Comparison of ENCODE assay signal across 15 cellular contexts in the genomic region with DNA sequence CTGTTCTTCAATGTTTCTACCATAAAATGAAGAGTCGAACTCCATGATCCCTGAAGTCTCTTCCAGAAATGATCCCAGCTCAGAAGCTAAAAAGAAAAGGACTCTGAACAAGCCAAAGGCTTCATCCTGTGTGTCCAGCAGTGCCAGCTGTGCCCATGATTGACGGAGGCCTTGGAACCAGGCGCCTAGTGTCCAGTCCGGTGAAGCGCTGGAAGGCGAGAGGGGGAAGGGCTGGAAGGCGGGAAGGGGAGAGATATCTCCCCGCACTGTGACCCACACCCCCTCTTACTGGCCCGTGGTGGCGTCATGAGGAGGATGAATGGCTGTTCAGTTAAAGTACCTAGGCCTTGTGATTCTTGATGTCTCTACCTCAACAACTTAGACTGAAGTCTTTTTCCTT. TPM values are rescaled to one million over a fixed set of nuclear protein-coding genes. Genes with fewer than 3 reads are reported as not detected.
DNase-seq lines count a peak whose midpoint lies in the region; ATAC-seq and TF ChIP-seq lines count a peak whose summit lies in the region.
"Had no signal": no experiment of that assay in that cellular context is flagged by ENCODE, and none has a peak within 500 bp of the region (broad histone marks: within the 10 kb centered on the region; RNA-seq: fewer than 3 reads in every experiment).

No MANE protein-coding gene starts in this region.

- no peak overlapping the region for H2AK5ac ChIP-seq in neuronal stem cell (ENCODE audit: low read depth, low read length)

- no peaks in the 10 kb centered on the region for H3K4me1 Mint-ChIP-seq in CD4-positive, alpha-beta T cell (ENCODE audit: low read depth)

- H3K36me3 ChIP-seq in neuronal stem cell (replicated peaks in 1 of 2; ENCODE audit: control insufficient read depth in 2 of 2, insufficient read depth in 2 of 2, low read length in 2 of 2), result no peaks in the 10 kb centered on the region
- H3K36me3 ChIP-seq: BE2C had no signal

- no peak overlapping the region for H3K4ac ChIP-seq in neuronal stem cell (ENCODE audit: low read length)

- no peak overlapping the region for H2BK120ac ChIP-seq in neuronal stem cell (ENCODE audit: low read depth, low read length)

- H2AFZ ChIP-seq in neuronal stem cell (ENCODE audit: low read length), result no peak overlapping the region
- H2AFZ ChIP-seq: GM23248 had no signal

- peak overlapping the region; percentile 33 for H3K18ac ChIP-seq in neuronal stem cell (ENCODE audit: low read length)

- H4K91ac ChIP-seq in neuronal stem cell (ENCODE audit: low read depth, low read length, poor library complexity), result no peak overlapping the region

- no peaks in the 10 kb centered on the region for H3K36me3 Mint-ChIP-seq in CD4-positive, alpha-beta T cell (ENCODE audit: low read depth)
- H3K36me3 Mint-ChIP-seq: CD8-positive, alpha-beta T cell; IgD-negative memory B cell had no signal

- CTCF ChIA-PET in CD4-positive, alpha-beta T cell (lab: Charles Lee), result interaction anchor here (1.2 kb wide), 1 partner anchor 28 kb away, joined by 4 read pairs; no protein-coding TSS in a partner anchor

- H3K4me3 Mint-ChIP-seq in CD4-positive, alpha-beta T cell, result no peak overlapping the region
- H3K4me3 Mint-ChIP-seq: CD8-positive, alpha-beta T cell; IgD-negative memory B cell had no signal

- no peak for TF ChIP-seq CTCF in CD4-positive, alpha-beta T cell (IDR thresholded peaks at IDR 0.05)

- H3K9ac ChIP-seq in neuronal stem cell (ENCODE audit: low read depth, low read length, poor library complexity), result no peak overlapping the region
- H3K9ac ChIP-seq: GM23248 had no signal

- no peak overlapping the region for H2BK15ac ChIP-seq in neuronal stem cell (ENCODE audit: low read length)

- no peak overlapping the region for H4K8ac ChIP-seq in neuronal stem cell (ENCODE audit: low read depth, low read length)

- peaks cover 0 to 92% (median 16%) of the 10 kb centered on the region in 3 experiments for H3K27me3 ChIP-seq in neuronal stem cell (ENCODE audit: control insufficient read depth in 3 of 3, insufficient read depth in 3 of 3, low read depth in 1 of 3, low read length in 3 of 3)
- H3K27me3 ChIP-seq in CD4-positive, alpha-beta T cell (ENCODE audit: control insufficient read depth, insufficient read depth, low read length), result peaks cover 3% of the 10 kb centered on the region

- no peak overlapping the region for H2BK5ac ChIP-seq in neuronal stem cell (ENCODE audit: low read length)

- ATAC-seq in GM18870 (IDR thresholded peaks at IDR 0.05; ENCODE audit: unreplicated experiment), result no peak
- no peak for ATAC-seq in CD4-positive, alpha-beta T cell (ENCODE audit: poor library complexity)
- ATAC-seq: CD8-positive, alpha-beta T cell had no signal

- no peak overlapping the region for H3K14ac ChIP-seq in neuronal stem cell (ENCODE audit: low read length)

- DNase-seq in globus pallidus (ENCODE audit: low spot score) (peak; percentile 71), neuronal stem cell (ENCODE audit: low spot score) (no peak), superior temporal gyrus (ENCODE audit: extremely low spot score) (peak; percentile 62), AG08395 (ENCODE audit: low spot score) (no peak)
- no peak for DNase-seq in CD4-positive, alpha-beta T cell
- DNase-seq: BE2C; CD8-positive, alpha-beta T cell; COR-L47; DND-41; GDM1; GM23248 had no signal

- H3K23ac ChIP-seq in neuronal stem cell (ENCODE audit: low read depth, low read length, poor library complexity), result no peak overlapping the region

- no CpG with 5 or more reads among the region's 10 CpGs for WGBS in neuronal stem cell (ENCODE audit: extremely low coverage in 2 of 2, insufficient read length in 2 of 2, insufficient replicate concordance in 1 of 2), 2 donors

- no peak overlapping the region for H3K4me2 ChIP-seq in neuronal stem cell (ENCODE audit: insufficient read depth, low read length, poor library complexity, severe bottlenecking)

- no peaks in the 10 kb centered on the region for H3K27me3 Mint-ChIP-seq in CD4-positive, alpha-beta T cell

- H3K79me1 ChIP-seq in neuronal stem cell (ENCODE audit: low read depth, low read length), result no peaks in the 10 kb centered on the region

- no peak overlapping the region for H3K27ac Mint-ChIP-seq in CD4-positive, alpha-beta T cell
- H3K27ac Mint-ChIP-seq: CD8-positive, alpha-beta T cell had no signal

- POLR2A ChIA-PET in CD4-positive, alpha-beta T cell (lab: Charles Lee), result no interaction called here

- intact Hi-C loops in CD4-positive, alpha-beta T cell (cut with DNase I, micrococcal nuclease), result no loop called here

- H3K4me1 ChIP-seq in neuronal stem cell (ENCODE audit: control insufficient read depth in 2 of 2, insufficient read depth in 1 of 2, low read depth in 1 of 2, low read length in 2 of 2), result no peaks in the 10 kb centered on the region
- H3K4me1 ChIP-seq: BE2C had no signal

- H3K9me3 Mint-ChIP-seq in CD4-positive, alpha-beta T cell, result no peaks in the 10 kb centered on the region
- H3K9me3 Mint-ChIP-seq: CD8-positive, alpha-beta T cell; IgD-negative memory B cell had no signal

- H3K9me3 ChIP-seq in neuronal stem cell (replicated peaks in 1 of 2; ENCODE audit: control insufficient read depth in 2 of 2, insufficient read depth in 1 of 2, low read depth in 1 of 2, low read length in 2 of 2), result peaks cover 0 to 2% of the 10 kb centered on the region in 2 donors
- H3K9me3 ChIP-seq in CD4-positive, alpha-beta T cell (ENCODE audit: control insufficient read depth, low read length), result no peaks in the 10 kb centered on the region
- H3K9me3 ChIP-seq: BE2C had no signal

- H3K27ac ChIP-seq in angular gyrus (ENCODE audit: low read depth, low read length), result peak overlapping the region; percentile 44
- H3K27ac ChIP-seq in neuronal stem cell (replicated peaks; ENCODE audit: low read length), result no peak overlapping the region
- H3K27ac ChIP-seq in CD4-positive, alpha-beta T cell (ENCODE audit: low read depth, low read length), result no peak overlapping the region
- H3K27ac ChIP-seq: C4-2B, GM23248 had no signal

- no peak overlapping the region for H2BK12ac ChIP-seq in neuronal stem cell (ENCODE audit: low read length)

- H3K4me3 ChIP-seq in neuronal stem cell (ENCODE audit: low read length in 2 of 2), result no peak overlapping the region
- H3K4me3 ChIP-seq: GM23248 had no signal

RNA-seq across cellular contexts. Expression of gene PLEKHA6, which starts 10.4 kb away (rescaled TPM):
- 0.49 TPM for polyA plus RNA-seq in neuronal stem cell (2013, experiment 1 of 2)
- 0.48 TPM for polyA plus RNA-seq in neuronal stem cell (2013, experiment 2 of 2)
- under 1 TPM; 0.53 to 0.82 TPM for total RNA-seq in CD4-positive, alpha-beta T cell

RNA-seq across cellular contexts. Expression of gene PPP1R15B, which starts 41.4 kb away (rescaled TPM):
- 18.4 TPM for polyA plus RNA-seq in neuronal stem cell (2013, experiment 1 of 2)
- polyA plus RNA-seq in neuronal stem cell (2013, experiment 2 of 2), result 19.2 TPM
- total RNA-seq in CD4-positive, alpha-beta T cell, result 100 to 1,000 TPM; 171 to 179 TPM

Comparison
In these comparisons a context has a peak if more than half of its experiments do, and no peak if none do; other contexts are left out.
1. DNase-seq: peak in globus pallidus (single experiment) and superior temporal gyrus (single experiment); none in neuronal stem cell (single experiment), AG08395 (single experiment) and CD4-positive, alpha-beta T cell (0 of 10).